34 cellular contexts compared by ENCODE assay signal in the genomic region with DNA sequence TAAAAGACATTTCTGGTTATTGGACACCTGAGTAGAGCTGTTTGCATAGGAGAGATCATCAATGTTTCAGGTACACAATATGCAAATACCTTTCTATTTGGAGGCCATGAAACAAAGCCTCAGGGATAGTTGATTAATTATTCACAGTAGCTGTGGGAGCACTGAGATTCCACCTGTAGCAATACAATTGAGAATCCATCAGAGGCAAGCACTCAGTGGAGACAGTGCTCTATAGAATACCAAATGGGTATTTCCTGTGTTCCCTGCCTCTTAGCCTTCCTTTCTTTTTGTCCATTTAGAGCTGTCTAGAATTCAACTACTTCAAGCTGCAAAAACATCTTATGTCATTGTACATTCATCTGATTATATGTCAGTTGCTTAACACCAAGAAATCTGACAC.
"Had no signal": no experiment of that assay in that cellular context is flagged by ENCODE, and none has a peak within 500 bp of the region (broad histone marks: within the 10 kb centered on the region; RNA-seq: fewer than 3 reads in every experiment).

No MANE protein-coding gene starts in this region.

- H3K9me3 Mint-ChIP-seq: activated CD4-positive, alpha-beta memory T cell treated with anti-CD3 and anti-CD28 coated beads for 36 hours; activated naive CD4-positive, alpha-beta T cell treated with anti-CD3 and anti-CD28 coated beads for 36 hours; activated naive CD8-positive, alpha-beta T cell treated with anti-CD3 and anti-CD28 coated beads, Interleukin-2, amount 10 ng/mL, durations not matched to agents 7 days and 5 days; activated T-helper 1 cell treated with anti-CD3 and anti-CD28 coated beads, Interleukin-12 subunit alpha, Interleukin-12 subunit beta, Interleukin-2, Interleukin-4 antibody, amounts not matched to agents 30 ng/mL and 10 ng/mL and 1 ng/mL, durations not matched to agents 14 hours and 24 hours and 36 hours; brain; mesothelial cell of epicardium; nephron progenitor cell; stimulated activated memory B cell treated with anti-CD40 and anti-IgM and Interleukin-4, amounts not matched to agents 10 μg/mL and 1 μg/mL and 100 μg/mL, for 72 hours; stimulated activated naive CD8-positive, alpha-beta T cell treated with anti-CD3 and anti-CD28 coated beads, Interleukin-15, amount 100 ng/mL, for 72 hours; type B pancreatic cell had no signal

- H3K4me1 Mint-ChIP-seq: activated naive CD8-positive, alpha-beta T cell treated with anti-CD3 and anti-CD28 coated beads, Interleukin-2, amount 10 ng/mL, durations not matched to agents 7 days and 5 days; naive B cell; nephron progenitor cell; stimulated activated memory B cell treated with anti-CD40 and anti-IgM and Interleukin-4, amounts not matched to agents 10 μg/mL and 1 μg/mL and 100 μg/mL, for 72 hours; stimulated activated naive CD8-positive, alpha-beta T cell treated with anti-CD3 and anti-CD28 coated beads, Interleukin-15, amount 100 ng/mL, for 72 hours had no signal

- H3K4me1 ChIP-seq: ascending aorta, sigmoid colon, uterus had no signal

- H3K27ac ChIP-seq: ascending aorta, cardiac muscle cell, coronary artery, dorsolateral prefrontal cortex, ovary, sigmoid colon, uterus, VCaP had no signal

- H3K4me3 Mint-ChIP-seq: activated CD4-positive, alpha-beta memory T cell treated with anti-CD3 and anti-CD28 coated beads for 36 hours; activated naive CD4-positive, alpha-beta T cell treated with anti-CD3 and anti-CD28 coated beads for 36 hours; activated naive CD8-positive, alpha-beta T cell treated with anti-CD3 and anti-CD28 coated beads, Interleukin-2, amount 10 ng/mL, durations not matched to agents 7 days and 5 days; activated T-helper 1 cell treated with anti-CD3 and anti-CD28 coated beads, Interleukin-12 subunit alpha, Interleukin-12 subunit beta, Interleukin-2, Interleukin-4 antibody, amounts not matched to agents 30 ng/mL and 10 ng/mL and 1 ng/mL, durations not matched to agents 14 hours and 24 hours and 36 hours; brain; mesothelial cell of epicardium; naive B cell; nephron progenitor cell; stimulated activated memory B cell treated with anti-CD40 and anti-IgM and Interleukin-4, amounts not matched to agents 10 μg/mL and 1 μg/mL and 100 μg/mL, for 72 hours; stimulated activated naive CD8-positive, alpha-beta T cell treated with anti-CD3 and anti-CD28 coated beads, Interleukin-15, amount 100 ng/mL, for 72 hours; type B pancreatic cell had no signal

- H3K4me3 ChIP-seq: ascending aorta, cardiac muscle cell, coronary artery, dorsolateral prefrontal cortex, ovary, sigmoid colon, uterus had no signal

- H3K36me3 ChIP-seq: ascending aorta, cardiac muscle cell, ovary, sigmoid colon, uterus had no signal

- ATAC-seq: activated CD4-positive, CD25-positive, alpha-beta regulatory T cell treated with anti-CD3 and anti-CD28 coated beads, Interleukin-2, amount 50 U/mL, for 24 hours; left ventricle myocardium superior; stimulated activated memory B cell treated with anti-CD40 and anti-IgM and Interleukin-4, amounts not matched to agents 10 μg/mL and 1 μg/mL and 100 μg/mL, for 72 hours; stimulated activated naive CD8-positive, alpha-beta T cell treated with anti-CD3 and anti-CD28 coated beads, Interleukin-15, amount 100 ng/mL, for 72 hours had no signal

- H3K27me3 Mint-ChIP-seq: activated CD4-positive, alpha-beta memory T cell treated with anti-CD3 and anti-CD28 coated beads for 36 hours; activated naive CD8-positive, alpha-beta T cell treated with anti-CD3 and anti-CD28 coated beads, Interleukin-2, amount 10 ng/mL, durations not matched to agents 7 days and 5 days; naive B cell; progenitor cell of endocrine pancreas; stimulated activated memory B cell treated with anti-CD40 and anti-IgM and Interleukin-4, amounts not matched to agents 10 μg/mL and 1 μg/mL and 100 μg/mL, for 72 hours; stimulated activated naive CD8-positive, alpha-beta T cell treated with anti-CD3 and anti-CD28 coated beads, Interleukin-15, amount 100 ng/mL, for 72 hours; type B pancreatic cell had no signal

- H3K36me3 Mint-ChIP-seq: activated CD4-positive, alpha-beta memory T cell treated with anti-CD3 and anti-CD28 coated beads for 36 hours; activated naive CD8-positive, alpha-beta T cell treated with anti-CD3 and anti-CD28 coated beads, Interleukin-2, amount 10 ng/mL, durations not matched to agents 7 days and 5 days; brain; mesothelial cell of epicardium; naive B cell; stimulated activated memory B cell treated with anti-CD40 and anti-IgM and Interleukin-4, amounts not matched to agents 10 μg/mL and 1 μg/mL and 100 μg/mL, for 72 hours; type B pancreatic cell had no signal

- H3K27ac Mint-ChIP-seq: activated CD4-positive, alpha-beta memory T cell treated with anti-CD3 and anti-CD28 coated beads for 36 hours; activated naive CD4-positive, alpha-beta T cell treated with anti-CD3 and anti-CD28 coated beads for 36 hours; activated naive CD8-positive, alpha-beta T cell treated with anti-CD3 and anti-CD28 coated beads, Interleukin-2, amount 10 ng/mL, durations not matched to agents 7 days and 5 days; activated T-helper 1 cell treated with anti-CD3 and anti-CD28 coated beads, Interleukin-12 subunit alpha, Interleukin-12 subunit beta, Interleukin-2, Interleukin-4 antibody, amounts not matched to agents 30 ng/mL and 10 ng/mL and 1 ng/mL, durations not matched to agents 14 hours and 24 hours and 36 hours; brain; mesothelial cell of epicardium; naive B cell; nephron progenitor cell; progenitor cell of endocrine pancreas; stimulated activated memory B cell treated with anti-CD40 and anti-IgM and Interleukin-4, amounts not matched to agents 10 μg/mL and 1 μg/mL and 100 μg/mL, for 72 hours; stimulated activated naive CD8-positive, alpha-beta T cell treated with anti-CD3 and anti-CD28 coated beads, Interleukin-15, amount 100 ng/mL, for 72 hours; type B pancreatic cell had no signal

- H3K27me3 ChIP-seq: ascending aorta, cardiac muscle cell, dorsolateral prefrontal cortex, ovary, sigmoid colon, uterus had no signal

- H3K9me3 ChIP-seq: ascending aorta, ovary, sigmoid colon, uterus had no signal

- DNase-seq: activated CD4-positive, alpha-beta memory T cell treated with anti-CD3 and anti-CD28 coated beads for 36 hours; activated CD4-positive, alpha-beta T cell treated with anti-CD3 and anti-CD28 coated beads for 48 hours; activated CD8-positive, alpha-beta memory T cell treated with anti-CD3 and anti-CD28 coated beads, Interleukin-2, amount 50 U/mL, for 4 hours; activated effector memory CD4-positive, alpha-beta T cell treated with anti-CD3 and anti-CD28 coated beads, Interleukin-2, amount 50 U/mL, for 16 hours; activated naive CD4-positive, alpha-beta T cell treated with anti-CD3 and anti-CD28 coated beads for 36 hours; activated naive CD8-positive, alpha-beta T cell treated with anti-CD3 and anti-CD28 coated beads, Interleukin-2, amount 10 ng/mL, durations not matched to agents 7 days and 5 days; activated T-cell treated with anti-CD3 and anti-CD28 coated beads, Interleukin-2, amount 50 U/mL, for 1 hour; cerebellar nuclear complex; dorsolateral prefrontal cortex; effector memory CD4-positive, alpha-beta T cell; islet precursor cell; left ventricle myocardium superior; naive B cell; nephron progenitor cell; ovary; retina; sigmoid colon; small intestine; stimulated activated CD4-positive, alpha-beta T cell treated with anti-CD3 and anti-CD28 coated beads, Interleukin-4, amount 100 ng/mL, for 4 hours; stimulated activated CD8-positive, alpha-beta memory T cell treated with anti-CD3 and anti-CD28 coated beads, Interleukin-4, amount 100 ng/mL, for 48 hours; stimulated activated naive CD8-positive, alpha-beta T cell treated with anti-CD3 and anti-CD28 coated beads, Interleukin-15, amount 100 ng/mL, for 72 hours; substantia nigra; uterus had no signal
